In genomic region chr2:106207246-106207645, GRCh38 we compare ENCODE assay signal across 2 cellular contexts.
TF ChIP-seq lines count a peak whose summit lies in the region.

No MANE protein-coding gene starts in this region.

TF ChIP-seq in HEK293, 187 proteins besides CTCF, POLR2A, EP300 and RAD21 (continued from another document):
- no peak for TF ChIP-seq ZNF292 (tag by site-specific recombination; IDR thresholded peaks at IDR 0.05; ENCODE audit: borderline replicate concordance, low read depth)

TF ChIP-seq in H1, 55 proteins besides CTCF, POLR2A, EP300 and RAD21 (continued from another document):
- TF ChIP-seq ZNF274 (IDR thresholded peaks at IDR 0.05; ENCODE audit: borderline replicate concordance, extremely low read depth, low read length) (peak; percentile 47; the same call in 1 of the 2 replicates), EZH2 (IDR thresholded peaks at IDR 0.05; ENCODE audit: low read depth, low read length, severe bottlenecking) (no peak), TBP (IDR thresholded peaks at IDR 0.05; ENCODE audit: low read depth, low read length) (no peak), MAX (IDR thresholded peaks at IDR 0.05) (no peak)
